In the genomic region with DNA sequence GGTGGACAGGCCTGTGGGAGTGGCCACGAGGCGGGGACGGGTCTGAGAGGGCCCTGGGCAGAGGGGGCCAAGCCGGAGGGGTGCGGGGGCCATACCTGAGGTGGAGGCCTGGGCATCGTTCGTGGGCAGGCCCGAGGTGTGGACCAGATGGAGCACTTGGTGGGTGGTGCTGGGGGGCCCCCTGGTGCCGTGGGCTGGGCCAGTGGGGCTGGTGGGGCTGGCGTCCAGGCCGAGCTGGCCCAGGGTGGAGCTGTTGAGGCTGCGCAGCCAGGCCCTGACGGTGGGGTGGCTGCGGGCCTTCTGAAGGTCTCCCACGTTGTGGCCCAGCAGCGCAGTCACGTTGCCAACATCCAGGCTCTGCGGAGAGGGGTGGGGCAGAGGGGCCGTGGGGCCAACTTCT, we compare ENCODE assay signal across 25 cellular contexts. TPM values are rescaled to one million over a fixed set of nuclear protein-coding genes. Genes with fewer than 3 reads are reported as not detected.
"Had no signal": no experiment of that assay in that cellular context is flagged by ENCODE, and none has a peak within 500 bp of the region (broad histone marks: within the 10 kb centered on the region; RNA-seq: fewer than 3 reads in every experiment).

No MANE protein-coding gene starts in this region.

- H3K4me1 Mint-ChIP-seq: IgD-negative memory B cell had no signal

- H3K27ac Mint-ChIP-seq: IgD-negative memory B cell had no signal

- H3K36me3 ChIP-seq: MG63, SJSA1 had no signal

- H3K27ac ChIP-seq: SJSA1, SK-N-MC had no signal

- H3K36me3 Mint-ChIP-seq: IgD-negative memory B cell had no signal

- H3K4me1 ChIP-seq: SJSA1 had no signal

- DNase-seq: KBM-7, MG63, NCI-H1092, NCI-H1105 treated with DMSO at 0.1 percent for 48 hours, NCI-H1417 treated with DMSO at 0.1 percent for 48 hours, NCI-H146, NCI-H1694 treated with DMSO at 0.1 percent for 48 hours, NCI-H1930, NCI-H2081, NCI-H2107, NCI-H226, NCI-H446, NCI-H510A, NCI-H524 treated with DMSO at 0.1 percent for 48 hours, NCI-H69, NCI-H774, Right ventricle myocardium superior, RPMI8226, SIG-M5 had no signal

- H3K4me3 ChIP-seq: MG63, SJSA1, SK-N-MC had no signal

- H3K27me3 Mint-ChIP-seq: IgD-negative memory B cell had no signal

- H3K27me3 ChIP-seq: MG63, SJSA1 had no signal

- H3K9me3 ChIP-seq: MG63, SJSA1 had no signal

- H3K4me3 Mint-ChIP-seq: IgD-negative memory B cell had no signal

- H3K9me3 Mint-ChIP-seq: IgD-negative memory B cell had no signal

RNA-seq across cellular contexts. Expression of gene MSLN, which starts 9.4 kb away (rescaled TPM):
- total RNA-seq: LHCN-M2, SJSA1 had no signal
- polyA plus RNA-seq: IgD-negative memory B cell had no signal

RNA-seq across cellular contexts. Expression of gene GNG13, which starts 30.6 kb away (rescaled TPM):
- total RNA-seq: HepG2, HT-29, LHCN-M2, Right ventricle myocardium superior, SJSA1 had no signal
- polyA plus RNA-seq: HepG2, IgD-negative memory B cell had no signal
